In genomic region chr3:53688989-53689388, GRCh38 we compare ENCODE assay signal across 14 cellular contexts.
"Had no signal": no experiment of that assay in that cellular context is flagged by ENCODE, and none has a peak within 500 bp of the region (broad histone marks: within the 10 kb centered on the region; RNA-seq: fewer than 3 reads in every experiment).

No MANE protein-coding gene starts in this region.

- H3K4me1 ChIP-seq: body of pancreas, heart left ventricle, sigmoid colon had no signal

- H3K36me3 ChIP-seq: gastrocnemius medialis, heart left ventricle, sigmoid colon, spleen, thoracic aorta had no signal

- ATAC-seq: body of pancreas, gastrocnemius medialis, heart left ventricle had no signal

- H3K27ac ChIP-seq: body of pancreas, gastrocnemius medialis, heart left ventricle, sigmoid colon, spleen, thoracic aorta had no signal

- H3K4me3 ChIP-seq: body of pancreas, gastrocnemius medialis, heart left ventricle, lung, sigmoid colon, spleen, thoracic aorta had no signal

- H3K27me3 ChIP-seq: body of pancreas, gastrocnemius medialis, sigmoid colon, spleen had no signal

- DNase-seq: activated CD4-positive, alpha-beta memory T cell treated with anti-CD3 and anti-CD28 coated beads for 36 hours; activated T-cell treated with anti-CD3 and anti-CD28 coated beads, Interleukin-2, amount 50 U/mL, for 24 hours; amygdala; body of pancreas; cortex of kidney; effector CD8-positive, alpha-beta T cell; gastrocnemius medialis; heart left ventricle; immature natural killer cell; left cardiac atrium; sigmoid colon; spleen had no signal

- H3K9me3 ChIP-seq: body of pancreas, gastrocnemius medialis, heart left ventricle, sigmoid colon, spleen, thoracic aorta had no signal
